ENCODE assay signal across 10 cellular contexts in the genomic region with DNA sequence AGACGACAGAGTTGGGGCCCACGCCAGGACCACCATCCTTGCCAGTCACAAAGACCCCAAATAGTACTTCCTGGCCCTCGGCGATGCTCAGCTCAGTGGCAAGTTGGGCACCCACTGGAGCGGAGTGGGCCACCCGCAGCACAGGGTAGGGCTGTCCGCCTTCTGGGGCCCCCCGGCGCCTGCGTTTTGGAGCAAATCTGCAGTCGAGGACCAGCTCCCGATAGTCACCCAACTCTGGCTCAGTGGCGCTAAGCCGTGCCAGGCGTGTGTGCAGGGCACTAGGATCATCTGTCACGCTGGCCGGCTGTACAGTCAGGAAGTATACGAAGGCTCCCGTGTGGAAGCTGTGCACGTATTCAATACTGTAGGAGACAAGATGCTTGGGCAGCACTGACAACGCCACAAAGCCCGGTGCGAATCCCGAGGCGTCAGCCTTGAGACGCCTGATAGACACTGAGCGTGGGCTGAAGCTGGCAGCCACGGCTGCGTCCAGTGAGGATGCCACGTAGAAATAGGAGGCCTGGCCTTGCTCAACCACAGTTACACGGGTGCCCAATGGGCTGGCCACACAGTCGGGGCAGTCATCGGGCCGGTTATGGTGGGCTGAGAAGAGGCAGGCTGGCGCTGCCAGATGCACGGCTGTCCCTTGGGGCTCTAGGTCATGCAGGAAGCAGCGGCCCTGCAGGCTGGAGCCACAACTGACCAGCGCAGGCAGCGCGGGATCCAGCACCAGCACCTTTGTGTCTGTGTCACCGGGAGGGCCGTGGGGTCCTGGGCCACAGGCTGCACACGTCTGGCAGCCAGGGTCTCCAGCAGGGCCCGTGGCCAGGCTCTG. TPM values are rescaled to one million over a fixed set of nuclear protein-coding genes. Genes with fewer than 3 reads are reported as not detected.
DNase-seq lines count a peak whose midpoint lies in the region; ATAC-seq and TF ChIP-seq lines count a peak whose summit lies in the region.
"Had no signal": no experiment of that assay in that cellular context is flagged by ENCODE, and none has a peak within 500 bp of the region (broad histone marks: within the 10 kb centered on the region; RNA-seq: fewer than 3 reads in every experiment).

No MANE protein-coding gene starts in this region.

- H3K79me2 ChIP-seq in PC-3 (ENCODE audit: low read length) (peaks cover 65% of the 10 kb centered on the region), osteoblast (ENCODE audit: insufficient read depth, low read length) (no peaks in the 10 kb centered on the region)

- no peak for ATAC-seq in PC-3

- H3K9ac ChIP-seq in PC-3 (ENCODE audit: low read length): peak overlapping the region; percentile 84
- peak overlapping the region; percentile 67 to 85 for H3K9ac ChIP-seq in duodenal mucosa (ENCODE audit: low read depth in 1 of 2, low read length in 2 of 2)

- H3K36me3 ChIP-seq in PC-3 (ENCODE audit: low read depth, low read length) (peaks cover 12% of the 10 kb centered on the region), duodenal mucosa (ENCODE audit: control insufficient read depth in 1 of 2, insufficient read depth in 2 of 2, low read length in 2 of 2) (peaks cover 12 to 16% of the 10 kb centered on the region in 2 donors), osteoblast (ENCODE audit: insufficient read depth, low read length) (no peaks in the 10 kb centered on the region), BE2C (no peaks in the 10 kb centered on the region)
- H3K36me3 ChIP-seq: neutrophil had no signal

- no peak overlapping the region for H2AFZ ChIP-seq in PC-3 (ENCODE audit: low read length)
- no peak overlapping the region for H2AFZ ChIP-seq in osteoblast (ENCODE audit: low read length)

- DNase-seq in PC-3 (no peak), osteoblast (ENCODE audit: insufficient read length, low spot score, missing footprints) (peak; percentile 85), BE2C (no peak), NCI-H2081 treated with DMSO at 0.1 percent for 48 hours (lab: John Stamatoyannopoulos, UW) (no peak)
- DNase-seq: dorsolateral prefrontal cortex, SHP77 treated with DMSO at 0.1 percent for 48 hours had no signal

- H3K4me1 ChIP-seq in PC-3 (ENCODE audit: insufficient read depth, low read length) (peaks cover 79% of the 10 kb centered on the region), duodenal mucosa (ENCODE audit: control insufficient read depth in 1 of 2, insufficient read depth in 2 of 2, low read length in 2 of 2) (peaks cover 50 to 74% of the 10 kb centered on the region in 2 donors), osteoblast (ENCODE audit: insufficient read depth, low read length) (peaks cover 17% of the 10 kb centered on the region), BE2C (no peaks in the 10 kb centered on the region)

- H3F3A ChIP-seq in PC-3 (ENCODE audit: low read length, unreplicated experiment): peaks cover 11% of the 10 kb centered on the region

- H3K9me3 ChIP-seq in PC-3 (ENCODE audit: low read length) (no peaks in the 10 kb centered on the region), duodenal mucosa (ENCODE audit: control insufficient read depth in 1 of 2, low read length in 2 of 2) (no peaks in the 10 kb centered on the region), osteoblast (ENCODE audit: low read depth, low read length) (no peaks in the 10 kb centered on the region), BE2C (no peaks in the 10 kb centered on the region)
- H3K9me3 ChIP-seq: neutrophil had no signal

- no peaks in the 10 kb centered on the region for H3K9me2 ChIP-seq in PC-3 (replicated peaks; ENCODE audit: low read length)

- H3K27ac ChIP-seq in PC-3 (ENCODE audit: low read length) (peak overlapping the region; percentile 99), duodenal mucosa (ENCODE audit: low read depth, low read length) (no peak overlapping the region), osteoblast (ENCODE audit: low read depth, low read length) (no peak overlapping the region)

- BruUV-seq in PC-3 (replicated peaks; lab: Mats Ljungman, UMichigan): no TSS peak

- H3K4me3 ChIP-seq in PC-3 (ENCODE audit: low read length) (peak overlapping the region; percentile 74), duodenal mucosa (ENCODE audit: low read depth in 1 of 2, low read length in 2 of 2) (peak overlapping the region; percentile 62 to 79), osteoblast (ENCODE audit: insufficient read depth, low read length) (no peak overlapping the region), BE2C (ENCODE audit: low read depth, low read length) (no peak overlapping the region)

- H3K4me2 ChIP-seq in PC-3 (ENCODE audit: low read length): peak overlapping the region; percentile 99
- no peak overlapping the region for H3K4me2 ChIP-seq in osteoblast (ENCODE audit: insufficient read depth, low read length)

- TF ChIP-seq CTCF in PC-3 (conservative IDR thresholded peaks at IDR 0.05; ENCODE audit: low read depth, low read length) (no peak), osteoblast (IDR thresholded peaks at IDR 0.05; ENCODE audit: extremely low read depth, low read depth, low read length) (no peak), BE2C (IDR thresholded peaks at IDR 0.05; ENCODE audit: low read depth, low read length) (no peak)

- POLR2A ChIA-PET in PC-3 (lab: Charles Lee; ENCODE audit: unreplicated experiment): interaction anchor here (0.7 to 0.8 kb wide), 2 partner anchors 8 to 108 kb away, joined by 4 read pairs; no protein-coding TSS in a partner anchor

- CTCF ChIA-PET in PC-3 (lab: Charles Lee): no interaction called here

- H3K27me3 ChIP-seq in PC-3 (ENCODE audit: low read length): no peaks in the 10 kb centered on the region
- no peaks in the 10 kb centered on the region for H3K27me3 ChIP-seq in duodenal mucosa (ENCODE audit: control insufficient read depth in 1 of 2, insufficient read depth in 2 of 2, low read length in 2 of 2)
- H3K27me3 ChIP-seq in osteoblast (ENCODE audit: insufficient read depth, low read length): no peaks in the 10 kb centered on the region
- H3K27me3 ChIP-seq in BE2C: no peaks in the 10 kb centered on the region
- H3K27me3 ChIP-seq: dorsolateral prefrontal cortex, neutrophil had no signal

- H4K20me1 ChIP-seq in PC-3 (ENCODE audit: low read length) (no peaks in the 10 kb centered on the region), osteoblast (ENCODE audit: insufficient read depth, low read length) (no peaks in the 10 kb centered on the region)

- intact Hi-C loops in PC-3 (cut with micrococcal nuclease): loop anchor here (5.0 kb wide), 1 partner anchor 115 kb away; the partner anchor contains the start of gene IP6K1

RNA-seq across cellular contexts. Expression of gene MST1R, which starts 0.9 kb away (rescaled TPM):
- total RNA-seq in PC-3 (2014; rRNA removed) (39.0 and 70.6 TPM in 2 replicates), osteoblast (0.72 and 1.8 TPM in 2 replicates)
- 0.83 TPM for polyA plus RNA-seq in BE2C (2012; ENCODE audit: insufficient read depth, insufficient read length, low read depth)

RNA-seq across cellular contexts. Expression of gene MON1A, which starts 26.9 kb away (rescaled TPM):
- total RNA-seq in PC-3 (2014; rRNA removed) (20.8 and 24.9 TPM in 2 replicates), osteoblast (13.0 and 14.1 TPM in 2 replicates)
- 40.9 TPM for polyA plus RNA-seq in BE2C (2012; ENCODE audit: insufficient read depth, insufficient read length, low read depth)

RNA-seq across cellular contexts. Expression of gene CAMKV, which starts 33.0 kb away (rescaled TPM):
- 0.58 TPM in 1 of 2 replicates, not detected in the other for total RNA-seq in PC-3 (2014; rRNA removed)
- total RNA-seq in osteoblast: not detected in 2 replicates
- 42.9 TPM for polyA plus RNA-seq in BE2C (2012; ENCODE audit: insufficient read depth, insufficient read length, low read depth)
- total RNA-seq: subcutaneous adipose tissue had no signal
- polyA plus RNA-seq: IgD-negative memory B cell had no signal

RNA-seq across cellular contexts. Expression of gene RBM6, which starts 37.2 kb away (rescaled TPM):
- total RNA-seq in PC-3 (2014; rRNA removed) (64.6 and 73.5 TPM in 2 replicates), osteoblast (50.7 and 55.1 TPM in 2 replicates)
- 41.8 TPM for polyA plus RNA-seq in BE2C (2012; ENCODE audit: insufficient read depth, insufficient read length, low read depth)

RNA-seq across cellular contexts. Expression of gene TRAIP, which starts 46.4 kb away (rescaled TPM):
- total RNA-seq in PC-3 (2014; rRNA removed): 21.6 and 27.8 TPM in 2 replicates
- total RNA-seq in osteoblast: 1.4 and 2.4 TPM in 2 replicates
- 7.8 TPM for polyA plus RNA-seq in BE2C (2012; ENCODE audit: insufficient read depth, insufficient read length, low read depth)

Comparison
In these comparisons a context has a peak if more than half of its experiments do, and no peak if none do; other contexts are left out.
1. H3K4me3 ChIP-seq: peak in PC-3 (single experiment) and duodenal mucosa (2 of 2); none in osteoblast (single experiment) and BE2C (single experiment).
2. RNA of gene MST1R, which starts 0.9 kb away (total RNA-seq): 39.0 to 70.6 TPM in PC-3; 0.72 to 1.8 TPM in osteoblast; every median in the first group is over 10 times any median in the second.